Comparison of ENCODE assay signal across 1 cellular context in genomic region chr11:63917685-63918523, GRCh38.
A peak's percentile ranks its signal among the peaks of the same experiment; 100 is the strongest.
TF ChIP-seq lines count a peak whose summit lies in the region.

No MANE protein-coding gene starts in this region.

TF ChIP-seq in HepG2, 621 proteins besides CTCF, POLR2A, EP300 and RAD21 (continues in another document):
- no peak for TF ChIP-seq TIGD3 (CRISPR knock-in tag; IDR thresholded peaks at IDR 0.05; ENCODE audit: borderline replicate concordance)
- TF ChIP-seq POGK (CRISPR knock-in tag; conservative IDR thresholded peaks at IDR 0.05): no peak
- TF ChIP-seq KLF16 (CRISPR knock-in tag; IDR thresholded peaks at IDR 0.05): peak in 1 of 2 experiments; percentile 46; a peak in 1 of 4 replicates
- peak; percentile 72 for TF ChIP-seq BHLHE40 (IDR thresholded peaks at IDR 0.05; ENCODE audit: low read length)
- peak; percentile 57; the same call in 1 of the 2 replicates for TF ChIP-seq SAP130 (CRISPR knock-in tag; IDR thresholded peaks at IDR 0.05; ENCODE audit: low read depth)
- TF ChIP-seq FOXK2 (IDR thresholded peaks at IDR 0.05): no peak
- peak; percentile 18; the same call in 1 of the 2 replicates for TF ChIP-seq PHF21A (CRISPR knock-in tag; IDR thresholded peaks at IDR 0.05)
- 0 out of 2 replicates have a peak, but pooled peaks have one; percentile 6 for TF ChIP-seq RXRB (CRISPR knock-in tag; IDR thresholded peaks at IDR 0.05; ENCODE audit: borderline replicate concordance)
- 0 out of 2 replicates have a peak, but pooled peaks have one; percentile 40 for TF ChIP-seq BRD4 (CRISPR knock-in tag; IDR thresholded peaks at IDR 0.05)
- TF ChIP-seq NFKBIZ (CRISPR knock-in tag; IDR thresholded peaks at IDR 0.05): 0 out of 2 replicates have a peak, but pooled peaks have one; percentile 6
- TF ChIP-seq ZNF691 (CRISPR knock-in tag; IDR thresholded peaks at IDR 0.05; ENCODE audit: borderline replicate concordance, low read depth): 0 out of 2 replicates have a peak, but pooled peaks have one; percentile 29
- TF ChIP-seq PCBP1 (IDR thresholded peaks at IDR 0.05; ENCODE audit: borderline replicate concordance, low read depth, low read length): 0 out of 2 replicates have a peak, but pooled peaks have one; percentile 41
- TF ChIP-seq ZNF709 (CRISPR knock-in tag; IDR thresholded peaks at IDR 0.05): 0 out of 2 replicates have a peak, but pooled peaks have one; percentile 35
- no peak for TF ChIP-seq NFATC3 (CRISPR knock-in tag; IDR thresholded peaks at IDR 0.05)
- 0 out of 2 replicates have a peak, but pooled peaks have one; percentile 45 for TF ChIP-seq ZNF790 (CRISPR knock-in tag; IDR thresholded peaks at IDR 0.05; ENCODE audit: borderline replicate concordance)
- 0 out of 2 replicates have a peak, but pooled peaks have one; percentile 24 for TF ChIP-seq EED (CRISPR knock-in tag; IDR thresholded peaks at IDR 0.05)
- TF ChIP-seq AGO2 (optimal IDR thresholded peaks at IDR 0.05; ENCODE audit: low read depth, low read length): peak; percentile 77
- 0 out of 2 replicates have a peak, but pooled peaks have one; percentile 20 for TF ChIP-seq REL (CRISPR knock-in tag; conservative IDR thresholded peaks at IDR 0.05)
- 0 out of 2 replicates have a peak, but pooled peaks have one; percentile 20 for TF ChIP-seq BORCS8-MEF2B (CRISPR knock-in tag; IDR thresholded peaks at IDR 0.05)
- peak; percentile 68 for TF ChIP-seq AGO1 (IDR thresholded peaks at IDR 0.05; ENCODE audit: low read depth, low read length, poor library complexity, severe bottlenecking)
- TF ChIP-seq ZNF768 (CRISPR knock-in tag; IDR thresholded peaks at IDR 0.05): no peak
- TF ChIP-seq ZIK1 (CRISPR knock-in tag; IDR thresholded peaks at IDR 0.05; ENCODE audit: borderline replicate concordance, low read depth): no peak
- no peak for TF ChIP-seq ZNF263 (CRISPR knock-in tag; IDR thresholded peaks at IDR 0.05)
- TF ChIP-seq ZNF275 (CRISPR knock-in tag; IDR thresholded peaks at IDR 0.05; ENCODE audit: borderline replicate concordance): 0 out of 2 replicates have a peak, but pooled peaks have one; percentile 22
- TF ChIP-seq NPAS2 (CRISPR knock-in tag; IDR thresholded peaks at IDR 0.05; ENCODE audit: borderline replicate concordance): no peak
- TF ChIP-seq BCL3 (CRISPR knock-in tag; IDR thresholded peaks at IDR 0.05): no peak
- no peak for TF ChIP-seq SCMH1 (CRISPR knock-in tag; IDR thresholded peaks at IDR 0.05; ENCODE audit: borderline replicate concordance)
- 0 out of 2 replicates have a peak, but pooled peaks have one; percentile 5 for TF ChIP-seq RARA (CRISPR knock-in tag; IDR thresholded peaks at IDR 0.05)
- TF ChIP-seq TFAP4 (IDR thresholded peaks at IDR 0.05; ENCODE audit: borderline replicate concordance, low read depth): peak; percentile 75; the same call in 1 of the 2 replicates
- peak; percentile 9; the same call in 1 of the 2 replicates for TF ChIP-seq PATZ1 (CRISPR knock-in tag; IDR thresholded peaks at IDR 0.05)
- TF ChIP-seq ELF3 (CRISPR knock-in tag; IDR thresholded peaks at IDR 0.05): 0 out of 2 replicates have a peak, but pooled peaks have one; percentile 20
- no peak for TF ChIP-seq PBX3 (CRISPR knock-in tag; IDR thresholded peaks at IDR 0.05; ENCODE audit: borderline replicate concordance)
- no peak for TF ChIP-seq POGZ (CRISPR knock-in tag; IDR thresholded peaks at IDR 0.05)
- 0 out of 2 replicates have a peak, but pooled peaks have one; percentile 14 for TF ChIP-seq ZNF205 (CRISPR knock-in tag; IDR thresholded peaks at IDR 0.05)
- no peak for TF ChIP-seq ZNF747 (CRISPR knock-in tag; IDR thresholded peaks at IDR 0.05; ENCODE audit: borderline replicate concordance)
- TF ChIP-seq RBAK (CRISPR knock-in tag; IDR thresholded peaks at IDR 0.05): no peak
- no peak for TF ChIP-seq ZNF556 (CRISPR knock-in tag; IDR thresholded peaks at IDR 0.05; ENCODE audit: borderline replicate concordance)
- TF ChIP-seq ZNF841 (CRISPR knock-in tag; IDR thresholded peaks at IDR 0.05; ENCODE audit: borderline replicate concordance): 0 out of 2 replicates have a peak, but pooled peaks have one; percentile 17
- TF ChIP-seq TERF1 (CRISPR knock-in tag; IDR thresholded peaks at IDR 0.05): no peak
- TF ChIP-seq CBFB (CRISPR knock-in tag; IDR thresholded peaks at IDR 0.05): no peak
- peak; percentile 80 for TF ChIP-seq HNRNPL (IDR thresholded peaks at IDR 0.05; ENCODE audit: low read depth, low read length)
- TF ChIP-seq SIX1 (CRISPR knock-in tag; IDR thresholded peaks at IDR 0.05; ENCODE audit: borderline replicate concordance): no peak
- TF ChIP-seq ZBTB7B (CRISPR knock-in tag; IDR thresholded peaks at IDR 0.05): 0 out of 2 replicates have a peak, but pooled peaks have one; percentile 5
- no peak for TF ChIP-seq ZNF414 (CRISPR knock-in tag; IDR thresholded peaks at IDR 0.05)
- 0 out of 2 replicates have a peak, but pooled peaks have one; percentile 20 for TF ChIP-seq DRAP1 (CRISPR knock-in tag; IDR thresholded peaks at IDR 0.05)
- no peak for TF ChIP-seq TOPORS (CRISPR knock-in tag; IDR thresholded peaks at IDR 0.05)
- no peak for TF ChIP-seq ZNF75D (CRISPR knock-in tag; IDR thresholded peaks at IDR 0.05; ENCODE audit: borderline replicate concordance)
- TF ChIP-seq IRF2 (CRISPR knock-in tag; IDR thresholded peaks at IDR 0.05): 0 out of 2 replicates have a peak, but pooled peaks have one; percentile 12
- TF ChIP-seq YEATS4 (CRISPR knock-in tag; IDR thresholded peaks at IDR 0.05; ENCODE audit: borderline replicate concordance): peak; percentile 29; the same call in 1 of the 2 replicates
- peak; percentile 38; the same call in 1 of the 2 replicates for TF ChIP-seq ZNF563 (CRISPR knock-in tag; IDR thresholded peaks at IDR 0.05)
- no peak for TF ChIP-seq ELK4 (CRISPR knock-in tag; IDR thresholded peaks at IDR 0.05; ENCODE audit: borderline replicate concordance)
- TF ChIP-seq ZNF777 (CRISPR knock-in tag; IDR thresholded peaks at IDR 0.05): peak; percentile 80
- peak; percentile 34; the same call in 1 of the 2 replicates for TF ChIP-seq PHF8 (CRISPR knock-in tag; IDR thresholded peaks at IDR 0.05)
- peak; percentile 39 for TF ChIP-seq ZFY (CRISPR knock-in tag; IDR thresholded peaks at IDR 0.05)
- TF ChIP-seq ZNF577 (CRISPR knock-in tag; IDR thresholded peaks at IDR 0.05; ENCODE audit: borderline replicate concordance, low read depth): no peak
- TF ChIP-seq ZNF672 (CRISPR knock-in tag; IDR thresholded peaks at IDR 0.05): no peak
- no peak for TF ChIP-seq NR2C2 (CRISPR knock-in tag; IDR thresholded peaks at IDR 0.05; ENCODE audit: borderline replicate concordance)
